ENCODE assay signal across 9 cellular contexts in the genomic region with DNA sequence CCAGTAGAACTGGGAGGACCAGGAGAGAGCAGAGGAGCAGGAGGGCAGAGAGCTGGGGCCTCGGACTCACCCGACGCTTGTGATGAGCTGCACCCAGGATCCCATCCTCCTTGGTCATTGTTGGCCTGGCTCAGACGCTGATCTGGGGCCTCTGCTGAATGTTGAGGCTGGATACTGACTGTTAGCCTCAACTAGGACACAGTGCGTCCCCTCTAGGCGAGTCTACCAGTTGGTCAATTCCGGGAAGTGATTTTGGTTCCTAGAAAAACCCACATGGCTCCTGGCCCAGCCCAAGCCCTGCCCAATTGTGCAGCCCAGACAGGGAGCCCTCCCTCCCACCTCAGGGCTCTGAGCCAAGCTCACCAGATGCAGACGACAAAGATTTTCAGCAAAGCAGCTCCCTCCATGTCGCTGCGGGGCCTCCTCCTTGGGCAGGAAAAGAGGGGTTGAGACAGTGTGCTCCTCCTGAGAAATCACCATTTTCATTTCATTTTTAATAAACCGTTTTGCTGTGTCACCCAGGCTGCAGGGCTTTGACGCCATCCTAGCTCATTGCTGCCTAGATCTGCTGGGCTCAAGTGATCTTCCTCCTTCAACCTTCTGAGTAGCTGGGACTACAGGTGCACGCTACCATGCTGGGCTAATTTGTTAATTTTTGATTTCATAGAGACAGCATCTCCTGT. TPM values are rescaled to one million over a fixed set of nuclear protein-coding genes. Genes with fewer than 3 reads are reported as not detected.
DNase-seq lines count a peak whose midpoint lies in the region; ATAC-seq and TF ChIP-seq lines count a peak whose summit lies in the region.
"Had no signal": no experiment of that assay in that cellular context is flagged by ENCODE, and none has a peak within 500 bp of the region (broad histone marks: within the 10 kb centered on the region; RNA-seq: fewer than 3 reads in every experiment).

Gene APOL4, minus strand, starts transcription at position 180 of the 683 bp plus-strand sequence. Its CDS starts 75 bp downstream, at position 105.

- H3K79me2 ChIP-seq in SK-N-SH (ENCODE audit: insufficient read depth): no peaks in the 10 kb centered on the region

- DNase-seq in SK-N-SH (peak; percentile 61), left cardiac atrium (peak; percentile 88), sciatic nerve (ENCODE audit: low spot score) (peak; percentile 88), HCEC 1CT (no peak)
- DNase-seq in effector CD4-positive, alpha-beta T cell: no peak
- DNase-seq: NCI-H2081 treated with DMSO at 0.1 percent for 48 hours had no signal

- ATAC-seq in left cardiac atrium (peak; percentile 79 to 87), sciatic nerve (peak; percentile 89), GM21717 (IDR thresholded peaks at IDR 0.05; ENCODE audit: unreplicated experiment) (no peak), HG02642 (IDR thresholded peaks at IDR 0.05; ENCODE audit: poor library complexity, unreplicated experiment) (no peak)

- no peaks in the 10 kb centered on the region for H3K4me1 ChIP-seq in HEK293 (ENCODE audit: control insufficient read depth, insufficient read depth, low read length)
- H3K4me1 ChIP-seq in SK-N-SH (ENCODE audit: control insufficient read depth in 1 of 2, insufficient read depth in 2 of 2, low read depth in 1 of 2, low read length in 1 of 2): peaks cover 10 to 50% of the 10 kb centered on the region in 2 experiments; a peak in 2 of 4 replicates

- H3F3A ChIP-seq in SK-N-SH (replicated peaks; ENCODE audit: insufficient read depth): no peaks in the 10 kb centered on the region

- H3K36me3 ChIP-seq in HEK293 (ENCODE audit: control insufficient read depth in 2 of 2, insufficient read depth in 1 of 2, low read length in 2 of 2): no peaks in the 10 kb centered on the region
- no peaks in the 10 kb centered on the region for H3K36me3 ChIP-seq in SK-N-SH (replicated peaks in 1 of 2; ENCODE audit: control insufficient read depth in 1 of 2, insufficient read depth in 2 of 2, low read length in 1 of 2)

- H3K9ac ChIP-seq in SK-N-SH: no peak within 1 kb of the TSS

- POLR2A ChIA-PET in HEK293 (lab: Yijun Ruan, JAX) (interaction anchor here (0.5 kb wide), 1 partner anchor 213 kb away, joined by 3 read pairs; no protein-coding TSS in a partner anchor), SK-N-SH (lab: Yijun Ruan, JAX) (no interaction called here)

- WGBS in SK-N-SH (ENCODE audit: low lambda C conversion rate): 67% methylated on average over 10 of the region's 13 CpGs

- H3K4me3 ChIP-seq in HEK293 (ENCODE audit: low read depth, low read length): no peak within 1 kb of the TSS
- H3K4me3 ChIP-seq in SK-N-SH (ENCODE audit: low read depth in 2 of 2, low read length in 1 of 2): peak within 1 kb of the TSS in 1 of 2 experiments; percentile 38; a peak in 1 of 4 replicates

- CTCF ChIA-PET in HEK293 (lab: Yijun Ruan, JAX): interaction anchor here (0.6 to 1.5 kb wide), 2 partner anchors 76 to 146 kb away, joined by 3 read pairs; no protein-coding TSS in a partner anchor
- CTCF ChIA-PET in SK-N-SH (lab: Yijun Ruan, JAX): interaction anchor here (1.1 to 2.9 kb wide), 5 partner anchors 19 to 85 kb away, joined by 3 to 11 read pairs (median 4); partner anchors contain the start of gene APOL2

- H3K9me2 ChIP-seq in SK-N-SH: no peaks in the 10 kb centered on the region

- TF ChIP-seq EP300 in SK-N-SH (IDR thresholded peaks at IDR 0.05; ENCODE audit: borderline replicate concordance in 1 of 2, low read depth in 1 of 2, low read length in 1 of 2): no peak

- no peak within 1 kb of the TSS for H3K4me2 ChIP-seq in SK-N-SH

- H3K27ac ChIP-seq in HEK293 (ENCODE audit: extremely low read depth, low read depth, low read length) (no peak within 1 kb of the TSS), SK-N-SH (ENCODE audit: low read depth in 2 of 2, low read length in 1 of 2) (peak within 1 kb of the TSS in 1 of 2 experiments; percentile 92; a peak in 2 of 4 replicates)

- no peak for TF ChIP-seq CTCF in HEK293 (tag by site-specific recombination; IDR thresholded peaks at IDR 0.05)
- no peak for TF ChIP-seq CTCF in SK-N-SH (IDR thresholded peaks at IDR 0.05)

- no peak for TF ChIP-seq RAD21 in SK-N-SH (IDR thresholded peaks at IDR 0.05; ENCODE audit: low read length)

- no peaks in the 10 kb centered on the region for H3K27me3 ChIP-seq in SK-N-SH (ENCODE audit: insufficient read depth)

- intact Hi-C loops in left cardiac atrium (cut with DNase I) (no loop called here), sciatic nerve (cut with DNase I) (no loop called here)

- H4K20me1 ChIP-seq in SK-N-SH (ENCODE audit: insufficient read depth): no peaks in the 10 kb centered on the region

- H2AFZ ChIP-seq in SK-N-SH (ENCODE audit: low read depth): no peak within 1 kb of the TSS

- H3K9me3 ChIP-seq in HEK293 (ENCODE audit: control insufficient read depth, insufficient read depth, low read depth, low read length) (no peaks in the 10 kb centered on the region), SK-N-SH (no peaks in the 10 kb centered on the region)

TF ChIP-seq in HEK293, 187 proteins besides CTCF, POLR2A, EP300 and RAD21:
- TF ChIP-seq ZNF202 (tag by site-specific recombination; IDR thresholded peaks at IDR 0.05; ENCODE audit: borderline replicate concordance): no peak
- TF ChIP-seq, protein P1, sequence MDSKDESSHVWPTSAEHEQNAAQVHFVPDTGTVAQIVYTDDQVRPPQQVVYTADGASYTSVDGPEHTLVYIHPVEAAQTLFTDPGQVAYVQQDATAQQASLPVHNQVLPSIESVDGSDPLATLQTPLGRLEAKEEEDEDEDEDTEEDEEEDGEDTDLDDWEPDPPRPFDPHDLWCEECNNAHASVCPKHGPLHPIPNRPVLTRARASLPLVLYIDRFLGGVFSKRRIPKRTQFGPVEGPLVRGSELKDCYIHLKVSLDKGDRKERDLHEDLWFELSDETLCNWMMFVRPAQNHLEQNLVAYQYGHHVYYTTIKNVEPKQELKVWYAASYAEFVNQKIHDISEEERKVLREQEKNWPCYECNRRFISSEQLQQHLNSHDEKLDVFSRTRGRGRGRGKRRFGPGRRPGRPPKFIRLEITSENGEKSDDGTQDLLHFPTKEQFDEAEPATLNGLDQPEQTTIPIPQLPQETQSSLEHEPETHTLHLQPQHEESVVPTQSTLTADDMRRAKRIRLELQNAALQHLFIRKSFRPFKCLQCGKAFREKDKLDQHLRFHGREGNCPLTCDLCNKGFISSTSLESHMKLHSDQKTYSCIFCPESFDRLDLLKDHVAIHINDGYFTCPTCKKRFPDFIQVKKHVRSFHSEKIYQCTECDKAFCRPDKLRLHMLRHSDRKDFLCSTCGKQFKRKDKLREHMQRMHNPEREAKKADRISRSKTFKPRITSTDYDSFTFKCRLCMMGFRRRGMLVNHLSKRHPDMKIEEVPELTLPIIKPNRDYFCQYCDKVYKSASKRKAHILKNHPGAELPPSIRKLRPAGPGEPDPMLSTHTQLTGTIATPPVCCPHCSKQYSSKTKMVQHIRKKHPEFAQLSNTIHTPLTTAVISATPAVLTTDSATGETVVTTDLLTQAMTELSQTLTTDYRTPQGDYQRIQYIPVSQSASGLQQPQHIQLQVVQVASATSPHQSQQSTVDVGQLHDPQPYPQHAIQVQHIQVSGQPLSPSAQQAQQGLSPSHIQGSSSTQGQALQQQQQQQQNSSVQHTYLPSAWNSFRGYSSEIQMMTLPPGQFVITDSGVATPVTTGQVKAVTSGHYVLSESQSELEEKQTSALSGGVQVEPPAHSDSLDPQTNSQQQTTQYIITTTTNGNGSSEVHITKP (tag by site-specific recombination; IDR thresholded peaks at IDR 0.05): peak; percentile 43; the same call in 1 of the 2 replicates

TF ChIP-seq in SK-N-SH, 30 proteins besides CTCF, POLR2A, EP300 and RAD21:
- TF ChIP-seq SMC3 (IDR thresholded peaks at IDR 0.05; ENCODE audit: low read depth, low read length) (no peak), RFX5 (IDR thresholded peaks at IDR 0.05; ENCODE audit: low read length) (no peak), EZH2phosphoT487 (IDR thresholded peaks at IDR 0.05; ENCODE audit: borderline replicate concordance, low read depth) (no peak), CHD2 (IDR thresholded peaks at IDR 0.05; ENCODE audit: low read length, partially characterized antibody) (no peak), MXI1 (IDR thresholded peaks at IDR 0.05; ENCODE audit: low read depth, low read length) (peak; percentile 46; the same call in 1 of the 2 replicates), TEAD4 (IDR thresholded peaks at IDR 0.05; ENCODE audit: borderline replicate concordance, insufficient read depth) (no peak)

RNA-seq across cellular contexts. Expression of gene APOL4, which starts in this region (rescaled TPM):
- polyA plus RNA-seq in SK-N-SH (2012; rRNA removed): 0.08 and 0.21 TPM in 2 replicates
- polyA plus RNA-seq in SK-N-SH (2012; cell fraction: cytosol; rRNA removed): 0.27 and 0.38 TPM in 2 replicates
- polyA plus RNA-seq in SK-N-SH (2012; cell fraction: nucleus; rRNA removed): 0.13 and 0.18 TPM in 2 replicates
- total RNA-seq in left cardiac atrium (10 to 100 TPM; 10.8 to 11.4 TPM), sciatic nerve (9.8 TPM)

Comparison
In these comparisons a context has a peak if more than half of its experiments do, and no peak if none do; other contexts are left out.
1. Peak in DNase-seq in SK-N-SH; RNA of the gene not detected or under 1 TPM.
2. DNase-seq: peak in left cardiac atrium (single experiment) and sciatic nerve (single experiment); none in HCEC 1CT (single experiment) and effector CD4-positive, alpha-beta T cell (single experiment).
3. ATAC-seq: peak in left cardiac atrium (2 of 2) and sciatic nerve (single experiment); none in GM21717 (single experiment) and HG02642 (single experiment).